Comparison of ENCODE assay signal across 25 cellular contexts in the genomic region with DNA sequence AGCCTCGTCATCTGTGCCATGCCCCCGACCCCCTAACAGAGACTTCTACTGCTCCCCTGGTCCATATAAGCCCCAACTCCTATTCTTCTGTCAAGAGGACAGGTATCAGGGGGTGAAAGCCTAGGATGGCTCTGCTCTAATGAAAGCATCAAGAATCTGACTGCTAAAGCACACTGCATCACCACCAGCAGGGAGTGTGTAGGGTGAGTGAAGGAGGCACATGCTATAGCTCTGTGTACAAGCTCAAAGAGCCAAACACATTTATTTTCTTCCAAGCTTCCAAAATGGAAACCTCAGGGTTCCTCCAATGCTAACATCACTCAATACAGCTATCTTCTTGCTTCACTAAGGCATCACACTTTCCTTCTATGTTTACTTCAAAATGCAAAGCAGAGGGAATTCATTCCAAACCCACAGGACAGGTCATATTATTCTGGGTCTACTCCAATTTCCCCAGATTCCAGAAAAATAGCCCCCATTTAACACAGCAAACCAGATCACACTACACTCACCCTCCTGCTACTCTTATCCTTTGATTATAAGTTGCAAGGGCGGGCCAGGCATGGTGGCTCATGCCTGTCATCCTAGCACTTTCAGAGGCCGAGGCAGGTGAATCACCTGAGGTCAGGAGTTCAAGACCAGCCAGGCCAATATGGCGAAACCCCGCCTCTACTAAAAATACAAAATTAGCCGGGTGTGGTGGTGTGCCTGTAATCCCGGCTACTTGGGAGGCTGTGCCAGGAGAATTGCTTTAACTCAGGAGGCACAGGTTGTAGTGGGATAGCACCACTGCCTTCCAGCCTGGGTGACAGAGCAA. TPM values are rescaled to one million over a fixed set of nuclear protein-coding genes. Genes with fewer than 3 reads are reported as not detected.
A peak's percentile ranks its signal among the peaks of the same experiment; 100 is the strongest.
DNase-seq lines count a peak whose midpoint lies in the region; ATAC-seq, FAIRE-seq and TF ChIP-seq lines count a peak whose summit lies in the region.
"Had no signal": no experiment of that assay in that cellular context is flagged by ENCODE, and none has a peak within 500 bp of the region (broad histone marks: within the 10 kb centered on the region; RNA-seq: fewer than 3 reads in every experiment).

No MANE protein-coding gene starts in this region.

- no peak for TF ChIP-seq RAD21 in A549 (conservative IDR thresholded peaks at IDR 0.05 in 1 of 2, IDR thresholded peaks at IDR 0.05 in 1 of 2)
- TF ChIP-seq RAD21 in GM12878 (IDR thresholded peaks at IDR 0.05; ENCODE audit: insufficient read depth, low read depth, low read length) = no peak

- BruUV-seq in Calu3 (replicated peaks; lab: Mats Ljungman, UMichigan) (no TSS peak), GM12878 (replicated peaks; lab: Mats Ljungman, UMichigan) (TSS peak; percentile 33)

- no peaks in the 10 kb centered on the region for H3K27me3 Mint-ChIP-seq in Calu3 (ENCODE audit: unreplicated experiment)
- no peaks in the 10 kb centered on the region for H3K27me3 Mint-ChIP-seq in naive B cell

- POLR2A ChIA-PET in A549 (lab: Yijun Ruan, JAX) = interaction anchor here (1.4 kb wide), 1 partner anchor 37 kb away, joined by 7 read pairs; a partner anchor contains a TSS
- POLR2A ChIA-PET in GM12878 (lab: Charles Lee) = no interaction called here

- FAIRE-seq in A549 (lab: Jason Lieb, UNC) (no peak), GM12878 (lab: Jason Lieb, UNC) (no peak)
- FAIRE-seq: frontal cortex, G401.6 had no signal

- H3K4me3 Mint-ChIP-seq in Calu3 (ENCODE audit: low read depth, unreplicated experiment) = no peak overlapping the region
- H3K4me3 Mint-ChIP-seq in naive B cell = no peak overlapping the region

- H3K4me1 ChIP-seq in A549 = peaks cover 38% of the 10 kb centered on the region
- peaks cover 23% of the 10 kb centered on the region for H3K4me1 ChIP-seq in GM12878 (ENCODE audit: control insufficient read depth, insufficient read depth, low read length)
- H3K4me1 ChIP-seq: parathyroid adenoma, SJCRH30, uterus had no signal

- H3K36me3 ChIP-seq in GM12878 (ENCODE audit: control insufficient read depth in 2 of 2, insufficient read depth in 2 of 2, low read length in 1 of 2) = peaks cover 23 to 48% of the 10 kb centered on the region in 2 experiments
- H3K36me3 ChIP-seq: uterus had no signal

- peaks cover 43% of the 10 kb centered on the region for H3K36me3 Mint-ChIP-seq in Calu3 (ENCODE audit: insufficient read depth, unreplicated experiment)
- H3K36me3 Mint-ChIP-seq in naive B cell = peaks cover 52% of the 10 kb centered on the region in 2 donors

- DNase-seq in A549 (ENCODE audit: low read depth in 1 of 2, low spot score in 1 of 2) (no peak), Calu3 (no peak), GM12878 (ENCODE audit: low read depth, low spot score) (no peak), naive B cell (no peak), NOMO-1 (lab: John Stamatoyannopoulos, UW; ENCODE audit: unreplicated experiment in 2 of 2) (no peak), foreskin fibroblast (no peak)
- DNase-seq: activated naive CD4-positive, alpha-beta T cell; aorta; COR-L47; Karpas-422; NCI-H1105; NCI-H2107; NCI-H526; SJCRH30; stimulated activated CD4-positive, alpha-beta T cell treated with anti-CD3 and anti-CD28 coated beads, Interleukin-2, amount 100 ng/mL, for 48 hours; uterus had no signal

- no peaks in the 10 kb centered on the region for H3K9me3 ChIP-seq in A549
- H3K9me3 ChIP-seq in GM12878 (replicated peaks; ENCODE audit: control insufficient read depth, insufficient read depth, low read length) = no peaks in the 10 kb centered on the region
- H3K9me3 ChIP-seq: SJCRH30, uterus had no signal

- 77% methylated on average over 8 of the region's 8 CpGs for WGBS in A549 (ENCODE audit: missing lambda C conversion rate)
- WGBS in GM12878 (ENCODE audit: insufficient coverage, insufficient replicate concordance, low lambda C conversion rate, missing lambda C conversion rate) = 86% methylated on average over 8 of the region's 8 CpGs

- H3K27ac Mint-ChIP-seq in Calu3 (ENCODE audit: unreplicated experiment) (peak overlapping the region; percentile 28), naive B cell (peak overlapping the region in 4 of 6 donors; percentile 20 to 84 (median 26))

- no peak for TF ChIP-seq CTCF in A549 (IDR thresholded peaks at IDR 0.05)
- TF ChIP-seq CTCF in Calu3 (IDR thresholded peaks at IDR 0.05; ENCODE audit: unreplicated experiment) = no peak
- no peak for TF ChIP-seq CTCF in GM12878 (IDR thresholded peaks at IDR 0.05 in 2 of 3, conservative IDR thresholded peaks at IDR 0.05 in 1 of 3; ENCODE audit: control insufficient read depth in 2 of 3, extremely low read depth in 1 of 3, insufficient read depth in 1 of 3, low read depth in 3 of 3, low read length in 3 of 3)
- TF ChIP-seq CTCF in foreskin fibroblast (IDR thresholded peaks at IDR 0.05; ENCODE audit: low read depth, low read length) = no peak

- no peak overlapping the region for H2AFZ ChIP-seq in GM12878 (ENCODE audit: control insufficient read depth, low read depth, low read length)
- H2AFZ ChIP-seq: parathyroid adenoma had no signal

- ATAC-seq in A549 = peak; percentile 49 to 52; a peak in 3 of 6 replicates
- ATAC-seq in GM12878 = peak; percentile 25; the same call in 2 of the 3 replicates
- ATAC-seq in naive B cell (ENCODE audit: low read depth in 2 of 2) = no peak
- no peak for ATAC-seq in HG03378 (IDR thresholded peaks at IDR 0.05; ENCODE audit: unreplicated experiment)
- ATAC-seq in HG03039 (IDR thresholded peaks at IDR 0.05; ENCODE audit: unreplicated experiment) = no peak
- ATAC-seq: activated CD4-positive, CD25-positive, alpha-beta regulatory T cell treated with anti-CD3 and anti-CD28 coated beads, Interleukin-2, amount 50 U/mL, for 24 hours had no signal

- CTCF ChIA-PET in A549 (lab: Yijun Ruan, JAX) = interaction anchor here (0.9 to 3.7 kb wide), 6 partner anchors 15 to 277 kb away, joined by 3 to 14 read pairs (median 6); no protein-coding TSS in a partner anchor
- CTCF ChIA-PET in Calu3 (lab: Charles Lee) = no interaction called here
- CTCF ChIA-PET in GM12878 (lab: Yijun Ruan, JAX) = interaction anchor here (1.1 to 2.1 kb wide), 4 partner anchors 10 to 30 kb away, joined by 4 to 8 read pairs (median 6); no protein-coding TSS in a partner anchor

- H3K27me3 ChIP-seq in GM12878 (replicated peaks in 1 of 2; ENCODE audit: control insufficient read depth in 2 of 2, insufficient read depth in 2 of 2, low read length in 1 of 2) = no peaks in the 10 kb centered on the region
- H3K27me3 ChIP-seq: SJCRH30, uterus had no signal

- in situ Hi-C loops in GM12878 (cut with MboI) = no loop called here

- TF ChIP-seq EP300 in A549 (IDR thresholded peaks at IDR 0.05) (no peak), GM12878 (IDR thresholded peaks at IDR 0.05; ENCODE audit: borderline replicate concordance in 1 of 2, control insufficient read depth in 1 of 2, low read depth in 2 of 2, low read length in 2 of 2) (no peak)

- RAD21 ChIA-PET in GM12878 (lab: Charles Lee; ENCODE audit: unreplicated experiment) = interaction anchor here (1.2 to 1.6 kb wide), 2 partner anchors 10 kb away, joined by 4 to 5 read pairs; no protein-coding TSS in a partner anchor

- no peaks in the 10 kb centered on the region for H4K20me1 ChIP-seq in GM12878 (ENCODE audit: control insufficient read depth, insufficient read depth)

- H3K9me3 Mint-ChIP-seq in Calu3 (ENCODE audit: low read depth, unreplicated experiment) = no peaks in the 10 kb centered on the region
- H3K9me3 Mint-ChIP-seq in naive B cell = peaks cover 0 to 2% (median 0%) of the 10 kb centered on the region in 7 donors

- intact Hi-C loops in Calu3 (cut with micrococcal nuclease; ENCODE audit: unreplicated experiment) = no loop called here
- intact Hi-C loops in GM12878 (cut with micrococcal nuclease; ENCODE audit: unreplicated experiment) = no loop called here

- no peak overlapping the region; a peak in 1 of 6 replicates for H3K27ac ChIP-seq in A549
- H3K27ac ChIP-seq in GM12878 (ENCODE audit: control insufficient read depth, insufficient read depth) = no peak overlapping the region; the same call in 1 of the 2 replicates
- H3K27ac ChIP-seq: parathyroid adenoma, SJCRH30 had no signal

- no peak overlapping the region for H3K4me2 ChIP-seq in A549
- H3K4me2 ChIP-seq in GM12878 (ENCODE audit: control insufficient read depth, insufficient read depth) = no peak overlapping the region

- TF ChIP-seq POLR2A in A549 (IDR thresholded peaks at IDR 0.05; ENCODE audit: low read length) (no peak), GM12878 (IDR thresholded peaks at IDR 0.05; ENCODE audit: low read depth, low read length) (no peak)

- peaks cover 58% of the 10 kb centered on the region for H3K4me1 Mint-ChIP-seq in Calu3 (ENCODE audit: low read depth, unreplicated experiment)
- H3K4me1 Mint-ChIP-seq in naive B cell = peaks cover 25 to 29% (median 26%) of the 10 kb centered on the region in 3 donors

- H3K9ac ChIP-seq in GM12878 (ENCODE audit: control insufficient read depth, insufficient read depth, low read length) = no peak overlapping the region
- H3K9ac ChIP-seq: parathyroid adenoma had no signal

- no peak overlapping the region for H3K4me3 ChIP-seq in A549
- no peak overlapping the region for H3K4me3 ChIP-seq in GM12878
- H3K4me3 ChIP-seq in foreskin fibroblast (ENCODE audit: low read depth in 1 of 2, low read length in 2 of 2) = no peak overlapping the region
- H3K4me3 ChIP-seq: SJCRH30, skin epidermis, uterus had no signal

- SMC1A ChIA-PET in GM12878 (lab: Charles Lee; ENCODE audit: uncharacterized antibody, unreplicated experiment) = interaction anchor here (1.1 to 2.3 kb wide), 3 partner anchors 12 to 168 kb away, joined by 3 to 10 read pairs (median 3); no protein-coding TSS in a partner anchor

- H3K79me2 ChIP-seq in GM12878 (ENCODE audit: control insufficient read depth, insufficient read depth, low read length) = peaks cover 61% of the 10 kb centered on the region

RNA-seq across cellular contexts. Expression of a gene that starts 36.6 kb away (rescaled TPM):
- polyA plus RNA-seq in A549 (2011; rRNA removed) (148 and 198 TPM in 2 replicates), A549 (2017; fragmentation: RNase III; extraction: RNeasy Plus Mini Kit Qiagen cat#74134 plus additional on column Dnase treatment) (102 to 112 TPM (median 110 TPM) in 3 replicates), GM12878 (2011; rRNA removed) (67.8 and 115 TPM in 2 replicates), GM12878 (2014; fragmentation: Illumina TruSeq; extraction: Trizol) (35.9 and 55.9 TPM in 2 replicates), GM12878 (2014; fragmentation: Nextera tagmentation; extraction: Ambion mirVana) (1 to 10 TPM; 6.2 to 10.0 TPM), GM12878 (2014; rRNA removed) (28.3 and 38.7 TPM in 2 replicates), GM12878 (2016; fragmentation: Nextera tagmentation; extraction: Ambion mirVana) (10 to 100 TPM; 60.1 to 63.4 TPM), naive B cell (ENCODE audit: low read depth in 6 of 6) (10 to 100 TPM; 33.6 to 49.9 (median 46.6) TPM)
- polyA plus RNA-seq in A549 (2012; cell fraction: cytosol; rRNA removed) = 61.9 and 65.5 TPM in 2 replicates
- 27.8 and 48.0 TPM in 2 replicates for polyA plus RNA-seq in A549 (2012; cell fraction: nucleus; rRNA removed)
- 15.0 and 17.8 TPM in 2 replicates for polyA minus RNA-seq in A549 (2011; rRNA and poly(A)+ RNA removed)
- total RNA-seq in Calu3 (2022) (123 and 126 TPM in 2 replicates), GM12878 (2014; rRNA removed) (20.3 and 28.7 TPM in 2 replicates), GM12878 (2014; rRNA removed; fragmentation: Illumina TruSeq; extraction: Trizol) (36.1 and 37.3 TPM in 2 replicates), GM12878 (2021) (33.4 and 38.7 TPM in 2 replicates)
- total RNA-seq in GM12878 (2013; cell fraction: nucleolus; rRNA removed) = 44.0 and 53.8 TPM in 2 replicates
- polyA plus RNA-seq in GM12878 (2011; ENCODE audit: low read depth) = 17.9 TPM
- polyA plus RNA-seq in GM12878 (2011; cell fraction: cytosol; rRNA removed) = 17.4 and 19.8 TPM in 2 replicates
- polyA plus RNA-seq in GM12878 (2011; cell fraction: nucleus; rRNA removed) = 24.3 and 30.4 TPM in 2 replicates
- polyA plus RNA-seq in GM12878 (2012) = 30.9 and 31.4 TPM in 2 replicates
- polyA minus RNA-seq in GM12878 (2011; rRNA and poly(A)+ RNA removed) = 12.3 and 19.7 TPM in 2 replicates
- polyA minus RNA-seq in GM12878 (2011; cell fraction: cytosol; rRNA and poly(A)+ RNA removed) = 13.5 and 17.6 TPM in 2 replicates
- polyA minus RNA-seq in GM12878 (2011; cell fraction: nucleus; rRNA and poly(A)+ RNA removed) = 11.1 and 17.7 TPM in 2 replicates

RNA-seq across cellular contexts. Expression of a gene that starts 43.1 kb away (rescaled TPM):
- polyA plus RNA-seq in A549 (2011; rRNA removed) = not detected in 2 replicates
- 0.06 TPM in 1 of 2 replicates, not detected in the other for polyA plus RNA-seq in A549 (2012; cell fraction: cytosol; rRNA removed)
- 0.11 TPM in 1 of 2 replicates, not detected in the other for polyA plus RNA-seq in A549 (2012; cell fraction: nucleus; rRNA removed)
- 0.07 TPM in 1 of 3 replicates, not detected in the others for polyA plus RNA-seq in A549 (2017; fragmentation: RNase III; extraction: RNeasy Plus Mini Kit Qiagen cat#74134 plus additional on column Dnase treatment)
- 0.15 TPM in 1 of 2 replicates, not detected in the other for polyA minus RNA-seq in A549 (2011; rRNA and poly(A)+ RNA removed)
- not detected in 2 replicates for total RNA-seq in Calu3 (2022)
- 0.32 TPM in 1 of 2 replicates, not detected in the other for total RNA-seq in GM12878 (2013; cell fraction: nucleolus; rRNA removed)
- total RNA-seq in GM12878 (2014; rRNA removed) = not detected in 2 replicates
- not detected in 2 replicates for total RNA-seq in GM12878 (2014; rRNA removed; fragmentation: Illumina TruSeq; extraction: Trizol)
- total RNA-seq in GM12878 (2021) = not detected in 2 replicates
- polyA plus RNA-seq in GM12878 (2011; ENCODE audit: low read depth) = not detected
- polyA plus RNA-seq in GM12878 (2011; rRNA removed) = not detected in 2 replicates
- 0.03 TPM in 1 of 2 replicates, not detected in the other for polyA plus RNA-seq in GM12878 (2011; cell fraction: cytosol; rRNA removed)
- 0.34 and 0.44 TPM in 2 replicates for polyA plus RNA-seq in GM12878 (2011; cell fraction: nucleus; rRNA removed)
- polyA plus RNA-seq in GM12878 (2012) = not detected in 2 replicates
- polyA plus RNA-seq in GM12878 (2014; fragmentation: Illumina TruSeq; extraction: Trizol) = not detected in 2 replicates
- not detected for polyA plus RNA-seq in GM12878 (2014; fragmentation: Nextera tagmentation; extraction: Ambion mirVana)
- not detected in 2 replicates for polyA plus RNA-seq in GM12878 (2014; rRNA removed)
- polyA plus RNA-seq in GM12878 (2016; fragmentation: Nextera tagmentation; extraction: Ambion mirVana) = not detected
- polyA minus RNA-seq in GM12878 (2011; rRNA and poly(A)+ RNA removed) = not detected in 2 replicates
- not detected in 2 replicates for polyA minus RNA-seq in GM12878 (2011; cell fraction: cytosol; rRNA and poly(A)+ RNA removed)
- 0.36 TPM in 1 of 2 replicates, not detected in the other for polyA minus RNA-seq in GM12878 (2011; cell fraction: nucleus; rRNA and poly(A)+ RNA removed)
- polyA plus RNA-seq in naive B cell (ENCODE audit: low read depth in 6 of 6) = not detected
- total RNA-seq: mononuclear cell; SJCRH30; T-helper 2 cell treated with Interferon-gamma antibody and Interleukin-4, amounts not matched to agents 100 ng/mL and 5 ng/mL, for 36 hours had no signal

Comparison
In these comparisons a context has a peak if more than half of its experiments do, and no peak if none do; other contexts are left out.
1. ATAC-seq: peak in A549 (2 of 2) and GM12878 (single experiment); none in naive B cell (0 of 2), HG03378 (single experiment) and HG03039 (single experiment).